Comparison of ENCODE assay signal across 9 cellular contexts in genomic region chr20:43191946-43192847, GRCh38. TPM values are rescaled to one million over a fixed set of nuclear protein-coding genes. Genes with fewer than 3 reads are reported as not detected.
DNase-seq lines count a peak whose midpoint lies in the region; ATAC-seq and TF ChIP-seq lines count a peak whose summit lies in the region.
"Had no signal": no experiment of that assay in that cellular context is flagged by ENCODE, and none has a peak within 500 bp of the region (broad histone marks: within the 10 kb centered on the region; RNA-seq: fewer than 3 reads in every experiment).

No MANE protein-coding gene starts in this region.

- TF ChIP-seq CTCF in epithelial cell of proximal tubule (conservative IDR thresholded peaks at IDR 0.05; ENCODE audit: low read depth, low read length): peak; percentile 65

- peak; percentile 33 for DNase-seq in activated CD4-positive, alpha-beta T cell treated with anti-CD3 and anti-CD28 coated beads for 48 hours
- no peak for DNase-seq in activated CD4-positive, alpha-beta T cell treated with anti-CD3 and anti-CD28 coated beads for 1 hour
- peak; percentile 63 for DNase-seq in NCI-H510A treated with DMSO at 0.1 percent for 48 hours (lab: John Stamatoyannopoulos, UW)
- no peak for DNase-seq in epithelial cell of proximal tubule (ENCODE audit: low read depth)
- peak in 9 of 10 donors; percentile 46 to 94 (median 60) for DNase-seq in posterior cingulate gyrus
- no peak for DNase-seq in inferior parietal cortex (ENCODE audit: extremely low spot score)
- no peak for DNase-seq in NK-92 treated with Interleukin-12 subunit alpha and Interleukin-12 subunit beta, amount 100 ng/mL, for 24 hours (lab: John Stamatoyannopoulos, UW)

- no peak overlapping the region for H3K4me3 ChIP-seq in epithelial cell of proximal tubule (ENCODE audit: low read depth, low read length)

- intact Hi-C loops in posterior cingulate gyrus (cut with DNase I): no loop called here

- no peak for ATAC-seq in GM18858 (IDR thresholded peaks at IDR 0.05; ENCODE audit: unreplicated experiment)

RNA-seq across cellular contexts. Expression of gene PTPRT, which starts 2.5 kb away (rescaled TPM):
- total RNA-seq in epithelial cell of proximal tubule: not detected in 2 replicates
- total RNA-seq: renal cortical epithelial cell had no signal

Comparison
In these comparisons a context has a peak if more than half of its experiments do, and no peak if none do; other contexts are left out.
1. DNase-seq: peak in activated CD4-positive, alpha-beta T cell treated with anti-CD3 and anti-CD28 coated beads for 48 hours (single experiment), NCI-H510A treated with DMSO at 0.1 percent for 48 hours (single experiment) and posterior cingulate gyrus (9 of 10); none in activated CD4-positive, alpha-beta T cell treated with anti-CD3 and anti-CD28 coated beads for 1 hour (single experiment), epithelial cell of proximal tubule (single experiment), inferior parietal cortex (single experiment) and NK-92 treated with Interleukin-12 subunit alpha and Interleukin-12 subunit beta, amount 100 ng/mL, for 24 hours (single experiment).